Comparison of ENCODE assay signal across 17 cellular contexts in genomic region chr9:110538169-110538568, GRCh38. TPM values are rescaled to one million over a fixed set of nuclear protein-coding genes. Genes with fewer than 3 reads are reported as not detected.
DNase-seq lines count a peak whose midpoint lies in the region; ATAC-seq and TF ChIP-seq lines count a peak whose summit lies in the region.
"Had no signal": no experiment of that assay in that cellular context is flagged by ENCODE, and none has a peak within 500 bp of the region (broad histone marks: within the 10 kb centered on the region; RNA-seq: fewer than 3 reads in every experiment).

No MANE protein-coding gene starts in this region.

- TF ChIP-seq CTCF in AG04450 (IDR thresholded peaks at IDR 0.05; ENCODE audit: low read depth, low read length) (no peak), omental fat pad (IDR thresholded peaks at IDR 0.05) (no peak)

- H3K4me3 ChIP-seq in AG04450 (ENCODE audit: low read depth, low read length): no peak overlapping the region
- H3K4me3 ChIP-seq: SJSA1 had no signal

- CTCF ChIA-PET in AG04450 (lab: Charles Lee): interaction anchor here (1.2 kb wide), 1 partner anchor 85 kb away, joined by 3 read pairs; no protein-coding TSS in a partner anchor

- DNase-seq in AG04450 (ENCODE audit: low read depth, low spot score) (peak; percentile 30), HS-5 (ENCODE audit: low read depth) (peak; percentile 47), dedifferentiated amniotic fluid mesenchymal stem cell (ENCODE audit: extremely low spot score) (peak; percentile 74), omental fat pad (ENCODE audit: low spot score) (no peak), dermis blood vessel endothelial cell (no peak), D341Med (ENCODE audit: low spot score) (no peak)
- DNase-seq in effector CD4-positive, alpha-beta T cell: no peak
- DNase-seq: activated CD4-positive, alpha-beta T cell treated with anti-CD3 and anti-CD28 coated beads for 4 hours; activated CD8-positive, alpha-beta memory T cell treated with anti-CD3 and anti-CD28 coated beads, Interleukin-2, amount 50 U/mL, for 48 hours; activated naive CD4-positive, alpha-beta T cell; foreskin melanocyte; NCI-H1930; NCI-H510A; substantia nigra had no signal

- no peaks in the 10 kb centered on the region for H3K9me3 ChIP-seq in AG04450 (ENCODE audit: control insufficient read depth, insufficient read depth, low read length)
- H3K9me3 ChIP-seq: SJSA1 had no signal

- no peak overlapping the region for H3K27ac ChIP-seq in AG04450 (ENCODE audit: low read depth, low read length)
- H3K27ac ChIP-seq: SJSA1 had no signal

- no peaks in the 10 kb centered on the region for H3K27me3 ChIP-seq in AG04450 (ENCODE audit: control insufficient read depth, insufficient read depth, low read length)
- H3K27me3 ChIP-seq: SJSA1 had no signal

- POLR2A ChIA-PET in AG04450 (lab: Yijun Ruan, JAX): interaction anchor here (0.5 to 2.1 kb wide), 6 partner anchors 17 to 1061 kb away, joined by 3 to 18 read pairs (median 4); partner anchors contain the start of genes PTGR1, SVEP1 and TXN

- ATAC-seq in omental fat pad (ENCODE audit: low FRiP score) (peak; percentile 33), HG02938 (IDR thresholded peaks at IDR 0.05; ENCODE audit: unreplicated experiment) (no peak)
- ATAC-seq: HCT116 had no signal

RNA-seq across cellular contexts. Expression of gene SVEP1, which starts 41.4 kb away (rescaled TPM):
- 34.8 and 40.9 TPM in 2 replicates for polyA plus RNA-seq in AG04450 (2011; rRNA removed)
- 84.2 and 94.7 TPM in 2 replicates for polyA minus RNA-seq in AG04450 (2011; rRNA and poly(A)+ RNA removed)
- 100 to 1,000 TPM; 140 to 465 (median 209) TPM for total RNA-seq in omental fat pad
- under 0.01 and 0.05 TPM in 2 replicates for total RNA-seq in dermis blood vessel endothelial cell
- total RNA-seq: SJSA1 had no signal

Comparison
In these comparisons a context has a peak if more than half of its experiments do, and no peak if none do; other contexts are left out.
1. DNase-seq: peak in AG04450 (single experiment), HS-5 (single experiment) and dedifferentiated amniotic fluid mesenchymal stem cell (single experiment); none in omental fat pad (single experiment), dermis blood vessel endothelial cell (single experiment), effector CD4-positive, alpha-beta T cell (single experiment) and D341Med (single experiment).
2. RNA of gene SVEP1, which starts 41.4 kb away (total RNA-seq): 140 to 465 TPM in omental fat pad; under 0.01 to 0.05 TPM in dermis blood vessel endothelial cell; every median in the first group is over 100 times any median in the second.